16 cellular contexts compared by ENCODE assay signal in the genomic region with DNA sequence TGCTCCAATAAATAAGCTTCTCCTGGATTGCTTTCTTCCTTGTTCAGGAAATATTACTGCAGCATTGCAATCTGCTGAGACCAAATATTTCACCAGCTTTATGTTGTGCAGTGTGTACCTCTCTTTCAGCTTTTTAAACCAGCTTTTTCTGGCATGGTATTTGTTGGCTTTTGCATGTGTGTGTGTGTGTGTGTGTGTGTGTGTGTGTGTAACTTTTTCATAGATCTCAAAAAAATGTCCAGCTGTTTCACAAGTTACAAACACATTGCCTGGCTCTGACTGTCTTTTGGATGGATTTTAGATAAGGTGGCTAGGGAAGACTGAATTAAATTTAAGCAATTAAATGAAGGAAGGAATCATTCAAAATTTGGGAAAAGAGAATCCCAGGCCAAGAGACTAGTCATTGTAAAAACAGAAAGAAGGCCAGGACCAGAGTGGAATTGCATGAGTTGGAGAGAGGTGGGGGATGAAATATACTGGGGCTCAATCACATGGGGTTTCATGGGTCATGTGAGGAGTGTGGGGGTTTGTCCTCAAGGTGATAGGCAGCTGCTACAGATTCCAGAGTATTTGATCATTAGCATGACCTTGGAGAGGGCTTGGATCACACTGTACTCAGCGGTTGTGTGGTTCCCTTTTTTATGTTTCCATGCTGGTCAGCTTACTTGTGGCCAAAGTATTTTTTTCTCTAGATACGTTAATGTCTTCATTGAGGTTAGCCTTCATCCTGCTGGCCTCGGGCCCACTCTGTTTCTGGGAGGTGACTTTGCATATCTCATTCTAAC.
DNase-seq lines count a peak whose midpoint lies in the region; ATAC-seq and TF ChIP-seq lines count a peak whose summit lies in the region.
"Had no signal": no experiment of that assay in that cellular context is flagged by ENCODE, and none has a peak within 500 bp of the region (broad histone marks: within the 10 kb centered on the region; RNA-seq: fewer than 3 reads in every experiment).

No MANE protein-coding gene starts in this region.

- H3K9me3 ChIP-seq in MG63, result no peaks in the 10 kb centered on the region
- H3K9me3 ChIP-seq in mesenchymal stem cell (ENCODE audit: control insufficient read depth, low read length), result no peaks in the 10 kb centered on the region
- H3K9me3 ChIP-seq: HAP-1, ovary had no signal

- H3K4me3 ChIP-seq in MG63 (no peak overlapping the region), cardiac fibroblast (replicated peaks in 1 of 2; ENCODE audit: low read depth in 2 of 2, low read length in 2 of 2) (no peak overlapping the region), mesenchymal stem cell (ENCODE audit: insufficient read depth in 1 of 2, low read depth in 1 of 2, low read length in 2 of 2) (no peak overlapping the region)
- H3K4me3 ChIP-seq: HAP-1, ovary had no signal

- H3K18ac ChIP-seq in mesenchymal stem cell (ENCODE audit: low read depth in 1 of 2, low read length in 2 of 2), result no peak overlapping the region

- H3K27me3 ChIP-seq in MG63 (no peaks in the 10 kb centered on the region), mesenchymal stem cell (ENCODE audit: control insufficient read depth in 1 of 2, insufficient read depth in 1 of 2, low read length in 2 of 2) (no peaks in the 10 kb centered on the region)
- H3K27me3 ChIP-seq: ovary had no signal

- H2AFZ ChIP-seq in mesenchymal stem cell (ENCODE audit: low read depth, low read length), result no peak overlapping the region

- H3K79me1 ChIP-seq in mesenchymal stem cell (replicated peaks; ENCODE audit: low read length, poor library complexity, severe bottlenecking), result no peaks in the 10 kb centered on the region

- no peak overlapping the region for H2BK12ac ChIP-seq in mesenchymal stem cell (ENCODE audit: low read length in 2 of 2)

- H4K91ac ChIP-seq in mesenchymal stem cell (ENCODE audit: low read length), result no peak overlapping the region

- WGBS in mesenchymal stem cell, result 67% methylated on average over 1 of the region's 3 CpGs

- peak overlapping the region; percentile 47 for H3K9ac ChIP-seq in mesenchymal stem cell (ENCODE audit: low read length)

- no peak for TF ChIP-seq CTCF in cardiac fibroblast (IDR thresholded peaks at IDR 0.05; ENCODE audit: low read depth, low read length)

- H2BK15ac ChIP-seq in mesenchymal stem cell (ENCODE audit: low read depth, poor library complexity, severe bottlenecking), result no peak overlapping the region

- no peak overlapping the region for H3K4me2 ChIP-seq in mesenchymal stem cell (ENCODE audit: low read length, poor library complexity, severe bottlenecking)

- peak overlapping the region in 1 of 2 experiments; percentile 34 for H3K4ac ChIP-seq in mesenchymal stem cell (ENCODE audit: low read depth in 1 of 2, low read length in 2 of 2)

- H3K4me1 ChIP-seq in mesenchymal stem cell (ENCODE audit: control insufficient read depth, insufficient read depth, low read depth, low read length), result peaks cover 12% of the 10 kb centered on the region
- H3K4me1 ChIP-seq: HAP-1 had no signal

- H3K36me3 ChIP-seq in MG63 (no peaks in the 10 kb centered on the region), mesenchymal stem cell (ENCODE audit: control insufficient read depth in 1 of 2, insufficient read depth in 2 of 2, low read depth in 1 of 2, low read length in 2 of 2) (no peaks in the 10 kb centered on the region)
- H3K36me3 ChIP-seq: HAP-1, ovary had no signal

- H2BK5ac ChIP-seq in mesenchymal stem cell (ENCODE audit: low read depth, low read length, poor library complexity, severe bottlenecking), result peak overlapping the region; percentile 46

- H3K14ac ChIP-seq in mesenchymal stem cell (ENCODE audit: low read length in 2 of 2), result no peak overlapping the region

- ATAC-seq in HG02885 (IDR thresholded peaks at IDR 0.05; ENCODE audit: poor library complexity, unreplicated experiment) (no peak), GM19023 (IDR thresholded peaks at IDR 0.05; ENCODE audit: unreplicated experiment) (no peak), HG03097 (IDR thresholded peaks at IDR 0.05; ENCODE audit: low FRiP score, unreplicated experiment) (no peak)
- ATAC-seq: stimulated activated naive CD8-positive, alpha-beta T cell treated with anti-CD3 and anti-CD28 coated beads, Interleukin-15, Interleukin-2, amounts not matched to agents 100 U/mL and 50 U/mL, for 24 hours had no signal

- DNase-seq in CMK (ENCODE audit: low read depth) (peak; percentile 29), MG63 (peak; percentile 56), cardiac fibroblast (ENCODE audit: low read depth in 2 of 2) (peak; percentile 59 to 83), mesenchymal stem cell (no peak), foreskin melanocyte (no peak)
- DNase-seq: activated CD4-positive, CD25-positive, alpha-beta regulatory T cell treated with anti-CD3 and anti-CD28 coated beads, Interleukin-2, amount 50 U/mL, for 72 hours; activated T-cell treated with anti-CD3 and anti-CD28 coated beads, Interleukin-2, amount 50 U/mL, for 24 hours; NCI-H1436 treated with DMSO at 0.1 percent for 48 hours; NCI-H69; stimulated activated CD4-positive, alpha-beta T cell treated with anti-CD3 and anti-CD28 coated beads, Interleukin-2, amount 100 ng/mL, for 48 hours; stimulated activated naive CD8-positive, alpha-beta T cell treated with anti-CD3 and anti-CD28 coated beads, Interleukin-15, Interleukin-2, amounts not matched to agents 100 U/mL and 50 U/mL, for 24 hours had no signal

- H4K8ac ChIP-seq in mesenchymal stem cell (ENCODE audit: low read length), result no peak overlapping the region

- H2BK120ac ChIP-seq in mesenchymal stem cell (ENCODE audit: low read depth, low read length), result no peak overlapping the region

- no peak overlapping the region for H2AK5ac ChIP-seq in mesenchymal stem cell (ENCODE audit: low read length, severe bottlenecking)

- peak overlapping the region; percentile 78 for H3K27ac ChIP-seq in mesenchymal stem cell (ENCODE audit: low read length, poor library complexity, severe bottlenecking)
- H3K27ac ChIP-seq: ovary had no signal

- no peak overlapping the region for H3K23ac ChIP-seq in mesenchymal stem cell (ENCODE audit: low read length in 2 of 2)

Comparison
In these comparisons a context has a peak if more than half of its experiments do, and no peak if none do; other contexts are left out.
1. DNase-seq: peak in CMK (single experiment), MG63 (single experiment) and cardiac fibroblast (2 of 2); none in mesenchymal stem cell (single experiment) and foreskin melanocyte (single experiment).